5 cellular contexts compared by ENCODE assay signal in genomic region chr2:402721-403120, GRCh38.
"Had no signal": no experiment of that assay in that cellular context is flagged by ENCODE, and none has a peak within 500 bp of the region (broad histone marks: within the 10 kb centered on the region; RNA-seq: fewer than 3 reads in every experiment).

No MANE protein-coding gene starts in this region.

- ATAC-seq: GM23338, K562 had no signal

- H3K4me3 ChIP-seq: GM23338, K562 had no signal

- H3K4me3 Mint-ChIP-seq: GM23338, H9 had no signal

- DNase-seq: H9, HCEC 1CT, IMR-90 had no signal

- H3K27ac Mint-ChIP-seq: GM23338, H9 had no signal
